ENCODE assay signal across 14 cellular contexts in the genomic region with DNA sequence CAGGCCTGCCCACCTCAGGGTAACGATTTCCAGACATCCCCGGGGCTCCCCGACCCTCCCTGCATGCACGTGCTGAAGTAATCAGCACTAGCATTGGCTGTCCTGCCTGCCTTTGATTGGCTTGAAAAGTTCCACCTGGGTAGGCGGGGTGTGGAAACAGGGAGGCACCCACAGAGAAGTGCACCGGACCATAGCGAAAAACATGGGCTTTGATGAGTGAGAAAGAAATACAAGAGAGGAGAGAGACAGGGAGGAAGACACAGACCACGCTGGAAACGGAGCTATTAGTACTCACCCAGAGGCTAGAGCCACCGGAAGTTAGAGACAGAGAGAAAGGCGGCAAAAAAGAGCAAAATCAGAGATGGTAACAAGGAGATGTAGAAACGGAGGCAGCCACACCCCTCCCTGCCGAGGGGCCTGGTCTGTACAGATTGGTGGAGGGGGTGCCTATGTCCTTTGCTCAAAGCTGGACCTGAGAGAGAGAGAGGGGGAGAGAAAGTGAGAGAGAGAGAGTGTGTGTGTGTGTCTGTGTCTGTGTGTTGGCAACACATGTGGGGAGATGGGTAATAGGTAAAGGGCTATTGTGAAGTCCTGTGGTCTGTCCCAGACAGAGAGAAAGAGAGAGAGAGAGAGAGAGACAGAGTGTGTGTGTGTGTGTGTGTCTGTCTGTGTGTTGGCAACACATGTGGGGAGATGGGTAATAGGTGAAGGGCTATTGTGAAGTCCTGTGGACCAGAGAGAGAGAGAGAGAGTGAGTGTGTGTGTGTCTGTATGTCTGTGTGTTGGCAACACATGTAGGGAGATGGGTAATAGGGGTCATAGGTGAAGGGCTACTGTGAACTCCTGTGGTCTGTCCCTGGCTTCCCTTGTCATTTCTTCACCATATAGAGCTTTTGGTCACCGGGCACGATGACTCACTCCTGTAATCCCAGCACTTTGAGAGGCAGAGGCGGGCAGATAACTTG. TPM values are rescaled to one million over a fixed set of nuclear protein-coding genes. Genes with fewer than 3 reads are reported as not detected.
DNase-seq lines count a peak whose midpoint lies in the region; ATAC-seq and TF ChIP-seq lines count a peak whose summit lies in the region.
"Had no signal": no experiment of that assay in that cellular context is flagged by ENCODE, and none has a peak within 500 bp of the region (broad histone marks: within the 10 kb centered on the region; RNA-seq: fewer than 3 reads in every experiment).

No MANE protein-coding gene starts in this region.

- CTCF ChIA-PET in activated CD8-positive, alpha-beta T cell treated with anti-CD3 and anti-CD28 coated beads for 36 hours (lab: Charles Lee) = interaction anchor here (1.0 to 2.1 kb wide), 3 partner anchors 21 to 28 kb away, joined by 3 to 9 read pairs (median 7); a partner anchor contains a TSS

- no peak for TF ChIP-seq CTCF in activated CD8-positive, alpha-beta T cell treated with anti-CD3 and anti-CD28 coated beads for 36 hours (IDR thresholded peaks at IDR 0.05)
- no peak for TF ChIP-seq CTCF in foreskin keratinocyte (conservative IDR thresholded peaks at IDR 0.05)

- H3K4me3 Mint-ChIP-seq in activated CD8-positive, alpha-beta T cell treated with anti-CD3 and anti-CD28 coated beads for 36 hours = no peak overlapping the region
- peak overlapping the region; percentile 22 for H3K4me3 Mint-ChIP-seq in memory B cell

- peaks cover 30% of the 10 kb centered on the region for H3K4me1 Mint-ChIP-seq in activated CD8-positive, alpha-beta T cell treated with anti-CD3 and anti-CD28 coated beads for 36 hours (ENCODE audit: low read depth)
- H3K4me1 Mint-ChIP-seq in memory B cell = peaks cover 16% of the 10 kb centered on the region

- ATAC-seq in activated CD8-positive, alpha-beta T cell treated with anti-CD3 and anti-CD28 coated beads for 36 hours = peak; percentile 9
- no peak for ATAC-seq in memory B cell (ENCODE audit: low read depth)
- ATAC-seq in foreskin keratinocyte = no peak

- H3K36me3 Mint-ChIP-seq in activated CD8-positive, alpha-beta T cell treated with anti-CD3 and anti-CD28 coated beads for 36 hours (ENCODE audit: low read depth) = no peaks in the 10 kb centered on the region
- no peaks in the 10 kb centered on the region for H3K36me3 Mint-ChIP-seq in memory B cell

- POLR2A ChIA-PET in activated CD8-positive, alpha-beta T cell treated with anti-CD3 and anti-CD28 coated beads for 36 hours (lab: Charles Lee) = no interaction called here

- intact Hi-C loops in activated CD8-positive, alpha-beta T cell treated with anti-CD3 and anti-CD28 coated beads for 36 hours (cut with micrococcal nuclease) = no loop called here

- H3K9me3 Mint-ChIP-seq in activated CD8-positive, alpha-beta T cell treated with anti-CD3 and anti-CD28 coated beads for 36 hours = no peaks in the 10 kb centered on the region
- no peaks in the 10 kb centered on the region for H3K9me3 Mint-ChIP-seq in memory B cell

- H3K27ac ChIP-seq in foreskin keratinocyte = no peak overlapping the region
- H3K27ac ChIP-seq: suprapubic skin had no signal

- no peaks in the 10 kb centered on the region for H3K4me1 ChIP-seq in foreskin keratinocyte

- peaks cover 9% of the 10 kb centered on the region for H3K27me3 Mint-ChIP-seq in activated CD8-positive, alpha-beta T cell treated with anti-CD3 and anti-CD28 coated beads for 36 hours
- no peaks in the 10 kb centered on the region for H3K27me3 Mint-ChIP-seq in memory B cell

- DNase-seq in Daoy (ENCODE audit: low read depth) (peak; percentile 76), HT1080 (ENCODE audit: low read depth) (peak; percentile 76), memory B cell (ENCODE audit: low spot score in 2 of 2) (no peak), NCI-H1092 treated with DMSO at 0.1 percent for 48 hours (lab: John Stamatoyannopoulos, UW) (no peak), foreskin keratinocyte (no peak), globus pallidus (ENCODE audit: low spot score) (no peak)
- DNase-seq in activated CD8-positive, alpha-beta T cell treated with anti-CD3 and anti-CD28 coated beads for 36 hours = peak; percentile 35
- DNase-seq: activated T-cell treated with anti-CD3 and anti-CD28 coated beads, Interleukin-2, amount 50 U/mL, for 1 hour; cortex of kidney; hypothalamus; NCI-H345 had no signal

- peaks cover 8% of the 10 kb centered on the region for H3K27me3 ChIP-seq in foreskin keratinocyte

- peak overlapping the region; percentile 6 for H3K27ac Mint-ChIP-seq in activated CD8-positive, alpha-beta T cell treated with anti-CD3 and anti-CD28 coated beads for 36 hours
- H3K27ac Mint-ChIP-seq in memory B cell = peak overlapping the region; percentile 1

RNA-seq across cellular contexts. Expression of a gene that starts 2.9 kb away (rescaled TPM):
- total RNA-seq in Daoy (2014; rRNA removed; shearing (Covaris generic)) = 5.3 and 11.9 TPM in 2 replicates
- not detected in 2 replicates for total RNA-seq in HT1080 (2014; rRNA removed; shearing (Covaris generic))
- polyA plus RNA-seq in HT1080 (2015; cell fraction: cytosol; rRNA removed) = 0.40 TPM in 1 of 2 replicates, not detected in the other
- not detected in 2 replicates for polyA plus RNA-seq in HT1080 (2015; cell fraction: nucleus; rRNA removed)
- total RNA-seq in activated CD8-positive, alpha-beta T cell treated with anti-CD3 and anti-CD28 coated beads for 36 hours = not detected
- total RNA-seq in foreskin keratinocyte = not detected in 2 replicates
- polyA plus RNA-seq in foreskin keratinocyte = not detected in 2 replicates
- total RNA-seq: myocyte; suprapubic skin; T-helper 1 cell treated with Interleukin-12 subunit alpha and Interleukin-12 subunit beta and Interleukin-4 antibody, amounts not matched to agents 30 ng/mL and 1 ng/mL, for 36 hours had no signal

RNA-seq across cellular contexts. Expression of a gene that starts 4.3 kb away (rescaled TPM):
- total RNA-seq in Daoy (2014; rRNA removed; shearing (Covaris generic)) = 0.60 and 4.0 TPM in 2 replicates
- not detected in 2 replicates for total RNA-seq in HT1080 (2014; rRNA removed; shearing (Covaris generic))
- not detected in 2 replicates for polyA plus RNA-seq in HT1080 (2015; cell fraction: cytosol; rRNA removed)
- polyA plus RNA-seq in HT1080 (2015; cell fraction: nucleus; rRNA removed) = 2.8 TPM in 1 of 2 replicates, not detected in the other
- total RNA-seq in activated CD8-positive, alpha-beta T cell treated with anti-CD3 and anti-CD28 coated beads for 36 hours = not detected
- total RNA-seq in foreskin keratinocyte = 0.35 and 0.44 TPM in 2 replicates
- 0.65 and 0.81 TPM in 2 replicates for polyA plus RNA-seq in foreskin keratinocyte
- total RNA-seq: myocyte; suprapubic skin; T-helper 1 cell treated with Interleukin-12 subunit alpha and Interleukin-12 subunit beta and Interleukin-4 antibody, amounts not matched to agents 30 ng/mL and 1 ng/mL, for 36 hours had no signal

RNA-seq across cellular contexts. Expression of a gene that starts 10.5 kb away (rescaled TPM):
- 2.2 TPM in 1 of 2 replicates, not detected in the other for total RNA-seq in Daoy (2014; rRNA removed; shearing (Covaris generic))
- total RNA-seq in HT1080 (2014; rRNA removed; shearing (Covaris generic)) = 0.71 TPM in 1 of 2 replicates, not detected in the other
- 0.28 TPM in 1 of 2 replicates, not detected in the other for polyA plus RNA-seq in HT1080 (2015; cell fraction: cytosol; rRNA removed)
- polyA plus RNA-seq in HT1080 (2015; cell fraction: nucleus; rRNA removed) = 0.35 TPM in 1 of 2 replicates, not detected in the other
- total RNA-seq in activated CD8-positive, alpha-beta T cell treated with anti-CD3 and anti-CD28 coated beads for 36 hours = not detected
- not detected in 2 replicates for total RNA-seq in foreskin keratinocyte
- not detected in 2 replicates for polyA plus RNA-seq in foreskin keratinocyte
- total RNA-seq: myocyte; suprapubic skin; T-helper 1 cell treated with Interleukin-12 subunit alpha and Interleukin-12 subunit beta and Interleukin-4 antibody, amounts not matched to agents 30 ng/mL and 1 ng/mL, for 36 hours had no signal

RNA-seq across cellular contexts. Expression of a gene that starts 15.5 kb away (rescaled TPM):
- total RNA-seq in Daoy (2014; rRNA removed; shearing (Covaris generic)) = not detected in 2 replicates
- total RNA-seq in HT1080 (2014; rRNA removed; shearing (Covaris generic)) = not detected in 2 replicates
- polyA plus RNA-seq in HT1080 (2015; cell fraction: cytosol; rRNA removed) = not detected in 2 replicates
- not detected in 2 replicates for polyA plus RNA-seq in HT1080 (2015; cell fraction: nucleus; rRNA removed)
- total RNA-seq in activated CD8-positive, alpha-beta T cell treated with anti-CD3 and anti-CD28 coated beads for 36 hours = not detected
- total RNA-seq in foreskin keratinocyte = not detected in 2 replicates
- not detected in 2 replicates for polyA plus RNA-seq in foreskin keratinocyte
- total RNA-seq: myocyte; suprapubic skin; T-helper 1 cell treated with Interleukin-12 subunit alpha and Interleukin-12 subunit beta and Interleukin-4 antibody, amounts not matched to agents 30 ng/mL and 1 ng/mL, for 36 hours had no signal

RNA-seq across cellular contexts. Expression of a gene that starts 22.4 kb away (rescaled TPM):
- 22.0 and 35.7 TPM in 2 replicates for total RNA-seq in Daoy (2014; rRNA removed; shearing (Covaris generic))
- 0.16 and 0.67 TPM in 2 replicates for total RNA-seq in HT1080 (2014; rRNA removed; shearing (Covaris generic))
- polyA plus RNA-seq in HT1080 (2015; cell fraction: cytosol; rRNA removed) = 2.3 and 2.6 TPM in 2 replicates
- 1.3 and 1.9 TPM in 2 replicates for polyA plus RNA-seq in HT1080 (2015; cell fraction: nucleus; rRNA removed)
- total RNA-seq in activated CD8-positive, alpha-beta T cell treated with anti-CD3 and anti-CD28 coated beads for 36 hours = not detected
- total RNA-seq in foreskin keratinocyte = 0.34 TPM in 1 of 2 replicates, not detected in the other
- 0.77 TPM in 1 of 2 replicates, not detected in the other for polyA plus RNA-seq in foreskin keratinocyte
- total RNA-seq: myocyte; T-helper 1 cell treated with Interleukin-12 subunit alpha and Interleukin-12 subunit beta and Interleukin-4 antibody, amounts not matched to agents 30 ng/mL and 1 ng/mL, for 36 hours had no signal

Comparison
In these comparisons a context has a peak if more than half of its experiments do, and no peak if none do; other contexts are left out.
1. DNase-seq: peak in Daoy (single experiment), HT1080 (single experiment) and activated CD8-positive, alpha-beta T cell treated with anti-CD3 and anti-CD28 coated beads for 36 hours (single experiment); none in memory B cell (0 of 2), NCI-H1092 treated with DMSO at 0.1 percent for 48 hours (single experiment), foreskin keratinocyte (0 of 2) and globus pallidus (single experiment).